Comparison of ENCODE assay signal across 10 cellular contexts in genomic region chr20:36466089-36466488, GRCh38.
DNase-seq lines count a peak whose midpoint lies in the region; ATAC-seq, FAIRE-seq and TF ChIP-seq lines count a peak whose summit lies in the region.
"Had no signal": no experiment of that assay in that cellular context is flagged by ENCODE, and none has a peak within 500 bp of the region (broad histone marks: within the 10 kb centered on the region; RNA-seq: fewer than 3 reads in every experiment).

No MANE protein-coding gene starts in this region.

- DNase-seq in right cardiac atrium = no peak
- no peak for DNase-seq in Right ventricle myocardium inferior (ENCODE audit: missing footprints)
- no peak for DNase-seq in GM12878 (ENCODE audit: low read depth, low spot score)
- no peak for DNase-seq in naive B cell
- DNase-seq in aorta = no peak
- no peak for DNase-seq in NCI-H1092 treated with DMSO at 0.1 percent for 48 hours (lab: John Stamatoyannopoulos, UW)
- DNase-seq: DMS79 treated with DMSO at 0.1 percent for 48 hours, NCI-H446 treated with DMSO at 0.1 percent for 48 hours had no signal

- H3K27me3 Mint-ChIP-seq in naive B cell = no peaks in the 10 kb centered on the region

- ATAC-seq in right cardiac atrium (no peak), Right ventricle myocardium inferior (no peak), GM12878 (no peak), naive B cell (ENCODE audit: low read depth in 2 of 2) (no peak), aorta (ENCODE audit: low FRiP score) (no peak), GM19452 (IDR thresholded peaks at IDR 0.05; ENCODE audit: unreplicated experiment) (no peak), HG02623 (IDR thresholded peaks at IDR 0.05; ENCODE audit: unreplicated experiment) (no peak)

- SMC1A ChIA-PET in GM12878 (lab: Charles Lee; ENCODE audit: uncharacterized antibody, unreplicated experiment) = interaction anchor here (0.7 to 3.4 kb wide), 8 partner anchors 17 to 825 kb away, joined by 3 to 21 read pairs (median 6); partner anchors contain the start of gene RAB5IF

- H3K36me3 Mint-ChIP-seq in naive B cell = no peaks in the 10 kb centered on the region

- H3K27me3 ChIP-seq in right cardiac atrium (ENCODE audit: control insufficient read depth, insufficient read depth) = no peaks in the 10 kb centered on the region
- H3K27me3 ChIP-seq in GM12878 (replicated peaks in 1 of 2; ENCODE audit: control insufficient read depth in 2 of 2, insufficient read depth in 2 of 2, low read length in 1 of 2) = no peaks in the 10 kb centered on the region
- H3K27me3 ChIP-seq in aorta (ENCODE audit: control insufficient read depth in 1 of 2, insufficient read depth in 2 of 2, low read length in 1 of 2) = no peaks in the 10 kb centered on the region

- no peak for TF ChIP-seq RAD21 in GM12878 (IDR thresholded peaks at IDR 0.05; ENCODE audit: insufficient read depth, low read depth, low read length)

- CTCF ChIA-PET in GM12878 (lab: Yijun Ruan, JAX) = interaction anchor here (0.6 to 2.0 kb wide), 6 partner anchors 14 to 263 kb away, joined by 3 to 12 read pairs (median 4); no protein-coding TSS in a partner anchor

- peaks cover 81% of the 10 kb centered on the region for H3K79me2 ChIP-seq in GM12878 (ENCODE audit: control insufficient read depth, insufficient read depth, low read length)

- intact Hi-C loops in right cardiac atrium (cut with DNase I) (loop anchor here in 1 of 4 donors (5.0 kb wide), 1 partner anchor 76 kb away; the partner anchor contains the start of gene MYL9), Right ventricle myocardium inferior (cut with DNase I) (loop anchor here (10.0 kb wide), 2 partner anchors 139 to 479 kb away; partner anchors contain the start of gene RAB5IF), GM12878 (cut with micrococcal nuclease; ENCODE audit: unreplicated experiment) (loop anchor here (10.0 kb wide), 3 partner anchors 109 to 379 kb away; partner anchors contain the start of gene TGIF2), aorta (cut with DNase I) (loop anchor here in 1 of 2 donors (10.0 kb wide), 1 partner anchor 399 kb away; a partner anchor contains a TSS)

- H3K4me3 Mint-ChIP-seq in naive B cell = peak overlapping the region in 7 of 8 donors; percentile 25 to 91 (median 56)

- no peak for FAIRE-seq in GM12878 (lab: Jason Lieb, UNC)

- H3K4me2 ChIP-seq in GM12878 (ENCODE audit: control insufficient read depth, insufficient read depth) = peak overlapping the region; percentile 90

- no peak overlapping the region for H3K4me3 ChIP-seq in right cardiac atrium (ENCODE audit: low read length)
- H3K4me3 ChIP-seq in GM12878 = no peak overlapping the region; the same call in 1 of the 2 replicates
- no peak overlapping the region for H3K4me3 ChIP-seq in aorta (ENCODE audit: low read length in 2 of 2)

- TF ChIP-seq CTCF in GM12878 (IDR thresholded peaks at IDR 0.05 in 2 of 3, conservative IDR thresholded peaks at IDR 0.05 in 1 of 3; ENCODE audit: control insufficient read depth in 2 of 3, extremely low read depth in 1 of 3, insufficient read depth in 1 of 3, low read depth in 3 of 3, low read length in 3 of 3) = no peak

- in situ Hi-C loops in GM12878 (cut with MboI) = no loop called here

- peak overlapping the region in 5 of 6 donors; percentile 78 to 96 (median 93) for H3K27ac Mint-ChIP-seq in naive B cell

- no TSS peak for BruUV-seq in GM12878 (replicated peaks; lab: Mats Ljungman, UMichigan)

- RAD21 ChIA-PET in GM12878 (lab: Charles Lee; ENCODE audit: unreplicated experiment) = interaction anchor here (0.7 to 4.0 kb wide), 13 partner anchors 18 to 397 kb away, joined by 3 to 24 read pairs (median 3); partner anchors contain the start of gene RAB5IF

- TF ChIP-seq EP300 in GM12878 (IDR thresholded peaks at IDR 0.05; ENCODE audit: borderline replicate concordance in 1 of 2, control insufficient read depth in 1 of 2, low read depth in 2 of 2, low read length in 2 of 2) = no peak

- no peak for TF ChIP-seq POLR2A in GM12878 (IDR thresholded peaks at IDR 0.05; ENCODE audit: low read depth, low read length)

- peaks cover 47% of the 10 kb centered on the region for H3K4me1 ChIP-seq in right cardiac atrium (ENCODE audit: control insufficient read depth, insufficient read depth, low read length)
- peaks cover 60% of the 10 kb centered on the region for H3K4me1 ChIP-seq in GM12878 (ENCODE audit: control insufficient read depth, insufficient read depth, low read length)
- peaks cover 0 to 5% of the 10 kb centered on the region in 2 donors for H3K4me1 ChIP-seq in aorta (ENCODE audit: control insufficient read depth in 1 of 2, insufficient read depth in 2 of 2, low read length in 2 of 2)

- H3K36me3 ChIP-seq in GM12878 (ENCODE audit: control insufficient read depth in 2 of 2, insufficient read depth in 2 of 2, low read length in 1 of 2) (peaks cover 0 to 2% of the 10 kb centered on the region in 2 experiments; a peak in 1 of 4 replicates), aorta (ENCODE audit: control insufficient read depth in 1 of 2, insufficient read depth in 2 of 2, low read length in 1 of 2) (no peaks in the 10 kb centered on the region)

- H4K20me1 ChIP-seq in GM12878 (ENCODE audit: control insufficient read depth, insufficient read depth) = no peaks in the 10 kb centered on the region

- no peaks in the 10 kb centered on the region for H3K9me3 Mint-ChIP-seq in naive B cell

- no peak overlapping the region for H2AFZ ChIP-seq in GM12878 (ENCODE audit: control insufficient read depth, low read depth, low read length)

- 42% methylated on average over 3 of the region's 3 CpGs for WGBS in right cardiac atrium
- WGBS in GM12878 (ENCODE audit: insufficient coverage, insufficient replicate concordance, low lambda C conversion rate, missing lambda C conversion rate) = 15% methylated on average over 3 of the region's 3 CpGs
- 14 to 15% methylated on average over 3 of the region's 3 CpGs for WGBS in aorta, 2 donors

- POLR2A ChIA-PET in GM12878 (lab: Charles Lee) = interaction anchor here (0.6 to 2.5 kb wide), 12 partner anchors 22 to 539 kb away, joined by 3 to 13 read pairs (median 3); partner anchors contain the start of genes RAB5IF and TGIF2

- H3K9me3 ChIP-seq in right cardiac atrium (ENCODE audit: control insufficient read depth, low read length) = no peaks in the 10 kb centered on the region
- no peaks in the 10 kb centered on the region for H3K9me3 ChIP-seq in GM12878 (replicated peaks; ENCODE audit: control insufficient read depth, insufficient read depth, low read length)
- H3K9me3 ChIP-seq in aorta (ENCODE audit: control insufficient read depth, low read length) = no peaks in the 10 kb centered on the region

- H3K4me1 Mint-ChIP-seq in naive B cell = peaks cover 63 to 89% (median 82%) of the 10 kb centered on the region in 3 donors

- H3K27ac ChIP-seq in right cardiac atrium (ENCODE audit: low read length) (peak overlapping the region; percentile 46), GM12878 (ENCODE audit: control insufficient read depth, insufficient read depth) (peak overlapping the region; percentile 88), aorta (ENCODE audit: low read depth in 1 of 2, low read length in 2 of 2) (peak overlapping the region; percentile 82 to 93)

- H3K9ac ChIP-seq in GM12878 (ENCODE audit: control insufficient read depth, insufficient read depth, low read length) = peak overlapping the region; percentile 28; the same call in 1 of the 2 replicates

TF ChIP-seq in GM12878, 131 proteins besides CTCF, POLR2A, EP300 and RAD21 (continues in another document):
- no peak for TF ChIP-seq EED (IDR thresholded peaks at IDR 0.05; ENCODE audit: low read depth)
- no peak for TF ChIP-seq ATF2 (IDR thresholded peaks at IDR 0.05; ENCODE audit: low read length)
- no peak for TF ChIP-seq KDM1A (IDR thresholded peaks at IDR 0.05; ENCODE audit: borderline replicate concordance)
- TF ChIP-seq ZBTB33 (IDR thresholded peaks at IDR 0.05) = no peak
- TF ChIP-seq YBX1 (IDR thresholded peaks at IDR 0.05) = no peak
- TF ChIP-seq ZNF217 (IDR thresholded peaks at IDR 0.05) = no peak
- no peak for TF ChIP-seq BRCA1 (IDR thresholded peaks at IDR 0.05; ENCODE audit: low read depth, low read length)
- TF ChIP-seq MTA2 (IDR thresholded peaks at IDR 0.05; ENCODE audit: low read depth) = no peak
- no peak for TF ChIP-seq TARDBP (IDR thresholded peaks at IDR 0.05; ENCODE audit: borderline replicate concordance)
- no peak for TF ChIP-seq PKNOX1 (IDR thresholded peaks at IDR 0.05)
- TF ChIP-seq SRF (IDR thresholded peaks at IDR 0.05; ENCODE audit: low read depth in 2 of 2, low read length in 2 of 2) = no peak
